In genomic region chr12:67425394-67425793, GRCh38 we compare ENCODE assay signal across 18 cellular contexts.
DNase-seq lines count a peak whose midpoint lies in the region; ATAC-seq, FAIRE-seq and TF ChIP-seq lines count a peak whose summit lies in the region.
"Had no signal": no experiment of that assay in that cellular context is flagged by ENCODE, and none has a peak within 500 bp of the region (broad histone marks: within the 10 kb centered on the region; RNA-seq: fewer than 3 reads in every experiment).

No MANE protein-coding gene starts in this region.

- peaks cover 8% of the 10 kb centered on the region for H3K9me3 Mint-ChIP-seq in type B pancreatic cell
- H3K9me3 Mint-ChIP-seq in activated T-cell treated with anti-CD3 and anti-CD28 coated beads, Interleukin-2, amount 50 U/mL, for 72 hours = no peaks in the 10 kb centered on the region
- H3K9me3 Mint-ChIP-seq: GM23338 had no signal

- H3K27me3 ChIP-seq in HepG2 (ENCODE audit: control insufficient read depth in 1 of 2, insufficient read depth in 2 of 2, low read length in 2 of 2) = no peaks in the 10 kb centered on the region

- H3K9me3 ChIP-seq in HepG2 (ENCODE audit: low read length) = no peaks in the 10 kb centered on the region

- CTCF ChIA-PET in HepG2 (lab: Yijun Ruan, JAX; ENCODE audit: low intra/inter-chr PET ratio, low total read pairs) = no interaction called here

- no peak overlapping the region for H3K4me2 ChIP-seq in HepG2 (ENCODE audit: low read depth, low read length)
- H3K4me2 ChIP-seq: GM23338, PC-9 had no signal

- intact Hi-C loops in HepG2 (cut with micrococcal nuclease; ENCODE audit: unreplicated experiment) = no loop called here

- H3K36me3 ChIP-seq in HepG2 (replicated peaks in 1 of 2; ENCODE audit: control insufficient read depth in 1 of 2, insufficient read depth in 2 of 2, low read length in 2 of 2) = no peaks in the 10 kb centered on the region

- FAIRE-seq in colon (lab: Jason Lieb, UNC) (peak; percentile 66), HepG2 (lab: Jason Lieb, UNC) (no peak)
- FAIRE-seq: G401.6, K562 had no signal

- H2AFZ ChIP-seq in HepG2 (ENCODE audit: low read length) = no peak overlapping the region
- H2AFZ ChIP-seq: PC-9 had no signal

- H3K27ac ChIP-seq in HepG2 (ENCODE audit: extremely low read length, insufficient read depth, low read length) = no peak overlapping the region
- H3K27ac ChIP-seq: C4-2B, PC-9, RWPE1 had no signal

- no peaks in the 10 kb centered on the region for H3K27me3 Mint-ChIP-seq in type B pancreatic cell
- no peaks in the 10 kb centered on the region for H3K27me3 Mint-ChIP-seq in activated T-cell treated with anti-CD3 and anti-CD28 coated beads, Interleukin-2, amount 50 U/mL, for 72 hours (ENCODE audit: low read depth)

- TF ChIP-seq RAD21 in HepG2 (CRISPR knock-in tag; IDR thresholded peaks at IDR 0.05) = no peak

- TF ChIP-seq EP300 in HepG2 (IDR thresholded peaks at IDR 0.05; ENCODE audit: low read depth in 2 of 2, low read length in 2 of 2) (no peak), HepG2 (CRISPR knock-in tag; IDR thresholded peaks at IDR 0.05; ENCODE audit: borderline replicate concordance) (no peak)

- H3K36me3 Mint-ChIP-seq in type B pancreatic cell = no peaks in the 10 kb centered on the region
- H3K36me3 Mint-ChIP-seq in activated T-cell treated with anti-CD3 and anti-CD28 coated beads, Interleukin-2, amount 50 U/mL, for 72 hours (ENCODE audit: insufficient read depth in 2 of 2) = no peaks in the 10 kb centered on the region

- TF ChIP-seq CTCF in HepG2 (CRISPR knock-in tag; IDR thresholded peaks at IDR 0.05) (no peak), type B pancreatic cell (conservative IDR thresholded peaks at IDR 0.05) (no peak)

- WGBS in HepG2 (ENCODE audit: low lambda C conversion rate) = 44% methylated on average over 1 of the region's 1 CpG

- ATAC-seq in HepG2 = no peak
- no peak for ATAC-seq in stimulated activated naive CD8-positive, alpha-beta T cell treated with anti-CD3 and anti-CD28 coated beads, Interleukin-15, Interleukin-2, amounts not matched to agents 100 U/mL and 50 U/mL, for 24 hours
- no peak for ATAC-seq in activated T-cell treated with anti-CD3 and anti-CD28 coated beads, Interleukin-2, amount 50 U/mL, for 72 hours (replicated peaks in 1 of 2)
- ATAC-seq: GM23338, HCT116 had no signal

- BruUV-seq in HepG2 (replicated peaks; lab: Mats Ljungman, UMichigan) = no TSS peak

- H3K4me1 Mint-ChIP-seq in type B pancreatic cell (ENCODE audit: unreplicated experiment) = peaks cover 76% of the 10 kb centered on the region
- H3K4me1 Mint-ChIP-seq in activated T-cell treated with anti-CD3 and anti-CD28 coated beads, Interleukin-2, amount 50 U/mL, for 72 hours (ENCODE audit: low read depth) = peaks cover 4% of the 10 kb centered on the region

- peaks cover 45% of the 10 kb centered on the region for H3K4me1 ChIP-seq in HepG2 (ENCODE audit: insufficient read depth, low read length)

- H3K27ac Mint-ChIP-seq in type B pancreatic cell = peak overlapping the region; percentile 70
- H3K27ac Mint-ChIP-seq in activated T-cell treated with anti-CD3 and anti-CD28 coated beads, Interleukin-2, amount 50 U/mL, for 72 hours = no peak overlapping the region
- H3K27ac Mint-ChIP-seq: GM23338 had no signal

- H3K79me2 ChIP-seq in HepG2 (ENCODE audit: insufficient read depth, low read length) = no peaks in the 10 kb centered on the region

- no peak overlapping the region for H3K4me3 ChIP-seq in HepG2 (replicated peaks in 1 of 3; ENCODE audit: insufficient read depth in 1 of 3, low read depth in 2 of 3, low read length in 3 of 3)
- H3K4me3 ChIP-seq: GM23338, K562, PC-9 had no signal

- no peaks in the 10 kb centered on the region for H4K20me1 ChIP-seq in HepG2 (ENCODE audit: insufficient read depth, low read length)

- peak; percentile 37 for DNase-seq in LoVo (ENCODE audit: low spot score)
- no peak for DNase-seq in HepG2 (ENCODE audit: low spot score)
- no peak for DNase-seq in type B pancreatic cell (ENCODE audit: extremely low spot score, unreplicated experiment)
- no peak for DNase-seq in stimulated activated naive CD8-positive, alpha-beta T cell treated with anti-CD3 and anti-CD28 coated beads, Interleukin-15, Interleukin-2, amounts not matched to agents 100 U/mL and 50 U/mL, for 24 hours
- DNase-seq in iPS-NIHi7 (ENCODE audit: extremely low spot score) = no peak
- DNase-seq in activated T-cell treated with anti-CD3 and anti-CD28 coated beads, Interleukin-2, amount 50 U/mL, for 72 hours = no peak
- DNase-seq: ACHN, AML-193, MV-4-11, SIG-M5 had no signal

- no peak overlapping the region for H3K4me3 Mint-ChIP-seq in type B pancreatic cell
- H3K4me3 Mint-ChIP-seq in activated T-cell treated with anti-CD3 and anti-CD28 coated beads, Interleukin-2, amount 50 U/mL, for 72 hours = no peak overlapping the region
- H3K4me3 Mint-ChIP-seq: GM23338 had no signal

- TF ChIP-seq POLR2A in HepG2 (IDR thresholded peaks at IDR 0.05; ENCODE audit: insufficient read depth in 1 of 2, low read depth in 2 of 2, low read length in 2 of 2) = no peak

- in situ Hi-C loops in HepG2 (cut with HindIII; ENCODE audit: extremely low pct_ligation_motif_present, low pct_unique_long_range_greater_than_20kb) = no loop called here

- H3K9ac ChIP-seq in HepG2 (ENCODE audit: insufficient read depth, low read depth, low read length) = no peak overlapping the region

- POLR2A ChIA-PET in HepG2 (lab: Yijun Ruan, JAX) = no interaction called here

TF ChIP-seq in HepG2, 621 proteins besides CTCF, POLR2A, EP300 and RAD21:
- peak; percentile 58 for TF ChIP-seq RARA (CRISPR knock-in tag; IDR thresholded peaks at IDR 0.05)
- no peak for TF ChIP-seq ZNF138 (CRISPR knock-in tag; IDR thresholded peaks at IDR 0.05; ENCODE audit: low read depth)
- TF ChIP-seq SOX5 (CRISPR knock-in tag; IDR thresholded peaks at IDR 0.05; ENCODE audit: borderline replicate concordance) = no peak
- peak; percentile 55; the same call in 1 of the 2 replicates for TF ChIP-seq ELF3 (CRISPR knock-in tag; IDR thresholded peaks at IDR 0.05)
- TF ChIP-seq ASH2L (IDR thresholded peaks at IDR 0.05; ENCODE audit: insufficient read length, low read depth, low read length) = no peak
- TF ChIP-seq SAFB2 (CRISPR knock-in tag; IDR thresholded peaks at IDR 0.05; ENCODE audit: borderline replicate concordance, low read depth) = no peak
- TF ChIP-seq HDAC6 (IDR thresholded peaks at IDR 0.05; ENCODE audit: low read depth, low read length) = no peak
- no peak for TF ChIP-seq ZKSCAN8 (CRISPR knock-in tag; IDR thresholded peaks at IDR 0.05; ENCODE audit: borderline replicate concordance)
- TF ChIP-seq SNAPC4 (CRISPR knock-in tag; IDR thresholded peaks at IDR 0.05) = no peak
- TF ChIP-seq MXD3 (CRISPR knock-in tag; IDR thresholded peaks at IDR 0.05) = no peak
- TF ChIP-seq MEF2D (CRISPR knock-in tag; IDR thresholded peaks at IDR 0.05) = no peak
TF ChIP-seq in HepG2: peak in this region for 2.
